In the genomic region with DNA sequence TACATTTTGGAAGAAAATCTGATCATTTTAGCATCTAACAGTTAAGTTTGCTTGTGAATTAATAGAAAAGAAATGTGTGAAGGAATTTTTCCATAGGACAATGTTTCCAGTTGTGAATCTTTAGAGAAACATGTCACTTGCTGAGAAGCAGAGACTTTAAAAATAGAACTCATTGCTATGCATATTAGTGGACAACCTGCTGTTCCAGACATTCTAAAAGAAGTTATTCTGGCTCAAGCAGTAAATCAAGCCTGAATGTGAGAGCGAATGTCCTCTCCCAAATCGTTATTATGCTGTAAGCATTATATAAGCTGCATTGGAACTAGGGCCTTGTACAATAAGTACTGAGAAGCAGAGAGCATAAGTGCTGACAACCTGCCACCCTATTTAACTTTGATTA, we compare ENCODE assay signal across 1 cellular context.
TF ChIP-seq lines count a peak whose summit lies in the region.

No MANE protein-coding gene starts in this region.

TF ChIP-seq in HCT116, 20 proteins besides CTCF, POLR2A, EP300 and RAD21 (continued from another document):
- TF ChIP-seq, protein P1, sequence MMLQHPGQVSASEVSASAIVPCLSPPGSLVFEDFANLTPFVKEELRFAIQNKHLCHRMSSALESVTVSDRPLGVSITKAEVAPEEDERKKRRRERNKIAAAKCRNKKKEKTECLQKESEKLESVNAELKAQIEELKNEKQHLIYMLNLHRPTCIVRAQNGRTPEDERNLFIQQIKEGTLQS (IDR thresholded peaks at IDR 0.05): no peak
- TF ChIP-seq ELF1 (IDR thresholded peaks at IDR 0.05; ENCODE audit: borderline replicate concordance, low read depth) (no peak), EZH2 (IDR thresholded peaks at IDR 0.05) (no peak), POLR2AphosphoS5 (IDR thresholded peaks at IDR 0.05; ENCODE audit: low read depth, low read length) (no peak), EGR1 (IDR thresholded peaks at IDR 0.05; ENCODE audit: low read depth) (no peak), CEBPB (IDR thresholded peaks at IDR 0.05; ENCODE audit: low read depth) (no peak), ZFX (IDR thresholded peaks at IDR 0.05) (no peak), SP1 (IDR thresholded peaks at IDR 0.05; ENCODE audit: low read depth) (no peak), SIN3A (IDR thresholded peaks at IDR 0.05; ENCODE audit: low read depth) (no peak), SRF (IDR thresholded peaks at IDR 0.05; ENCODE audit: low read depth) (no peak), EZH2phosphoT487 (IDR thresholded peaks at IDR 0.05; ENCODE audit: borderline replicate concordance) (no peak), YY1 (IDR thresholded peaks at IDR 0.05; ENCODE audit: extremely low read depth, insufficient replicate concordance, low read depth, low read length) (no peak), FOSL1 (IDR thresholded peaks at IDR 0.05; ENCODE audit: low read depth) (no peak)
- TF ChIP-seq, protein P2, sequence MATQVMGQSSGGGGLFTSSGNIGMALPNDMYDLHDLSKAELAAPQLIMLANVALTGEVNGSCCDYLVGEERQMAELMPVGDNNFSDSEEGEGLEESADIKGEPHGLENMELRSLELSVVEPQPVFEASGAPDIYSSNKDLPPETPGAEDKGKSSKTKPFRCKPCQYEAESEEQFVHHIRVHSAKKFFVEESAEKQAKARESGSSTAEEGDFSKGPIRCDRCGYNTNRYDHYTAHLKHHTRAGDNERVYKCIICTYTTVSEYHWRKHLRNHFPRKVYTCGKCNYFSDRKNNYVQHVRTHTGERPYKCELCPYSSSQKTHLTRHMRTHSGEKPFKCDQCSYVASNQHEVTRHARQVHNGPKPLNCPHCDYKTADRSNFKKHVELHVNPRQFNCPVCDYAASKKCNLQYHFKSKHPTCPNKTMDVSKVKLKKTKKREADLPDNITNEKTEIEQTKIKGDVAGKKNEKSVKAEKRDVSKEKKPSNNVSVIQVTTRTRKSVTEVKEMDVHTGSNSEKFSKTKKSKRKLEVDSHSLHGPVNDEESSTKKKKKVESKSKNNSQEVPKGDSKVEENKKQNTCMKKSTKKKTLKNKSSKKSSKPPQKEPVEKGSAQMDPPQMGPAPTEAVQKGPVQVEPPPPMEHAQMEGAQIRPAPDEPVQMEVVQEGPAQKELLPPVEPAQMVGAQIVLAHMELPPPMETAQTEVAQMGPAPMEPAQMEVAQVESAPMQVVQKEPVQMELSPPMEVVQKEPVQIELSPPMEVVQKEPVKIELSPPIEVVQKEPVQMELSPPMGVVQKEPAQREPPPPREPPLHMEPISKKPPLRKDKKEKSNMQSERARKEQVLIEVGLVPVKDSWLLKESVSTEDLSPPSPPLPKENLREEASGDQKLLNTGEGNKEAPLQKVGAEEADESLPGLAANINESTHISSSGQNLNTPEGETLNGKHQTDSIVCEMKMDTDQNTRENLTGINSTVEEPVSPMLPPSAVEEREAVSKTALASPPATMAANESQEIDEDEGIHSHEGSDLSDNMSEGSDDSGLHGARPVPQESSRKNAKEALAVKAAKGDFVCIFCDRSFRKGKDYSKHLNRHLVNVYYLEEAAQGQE (IDR thresholded peaks at IDR 0.05; ENCODE audit: low read depth): no peak
- TF ChIP-seq, protein P3, sequence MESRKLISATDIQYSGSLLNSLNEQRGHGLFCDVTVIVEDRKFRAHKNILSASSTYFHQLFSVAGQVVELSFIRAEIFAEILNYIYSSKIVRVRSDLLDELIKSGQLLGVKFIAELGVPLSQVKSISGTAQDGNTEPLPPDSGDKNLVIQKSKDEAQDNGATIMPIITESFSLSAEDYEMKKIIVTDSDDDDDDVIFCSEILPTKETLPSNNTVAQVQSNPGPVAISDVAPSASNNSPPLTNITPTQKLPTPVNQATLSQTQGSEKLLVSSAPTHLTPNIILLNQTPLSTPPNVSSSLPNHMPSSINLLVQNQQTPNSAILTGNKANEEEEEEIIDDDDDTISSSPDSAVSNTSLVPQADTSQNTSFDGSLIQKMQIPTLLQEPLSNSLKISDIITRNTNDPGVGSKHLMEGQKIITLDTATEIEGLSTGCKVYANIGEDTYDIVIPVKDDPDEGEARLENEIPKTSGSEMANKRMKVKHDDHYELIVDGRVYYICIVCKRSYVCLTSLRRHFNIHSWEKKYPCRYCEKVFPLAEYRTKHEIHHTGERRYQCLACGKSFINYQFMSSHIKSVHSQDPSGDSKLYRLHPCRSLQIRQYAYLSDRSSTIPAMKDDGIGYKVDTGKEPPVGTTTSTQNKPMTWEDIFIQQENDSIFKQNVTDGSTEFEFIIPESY (IDR thresholded peaks at IDR 0.05; ENCODE audit: extremely low read depth, insufficient replicate concordance, low read length): no peak
